8 cellular contexts compared by ENCODE assay signal in the genomic region with DNA sequence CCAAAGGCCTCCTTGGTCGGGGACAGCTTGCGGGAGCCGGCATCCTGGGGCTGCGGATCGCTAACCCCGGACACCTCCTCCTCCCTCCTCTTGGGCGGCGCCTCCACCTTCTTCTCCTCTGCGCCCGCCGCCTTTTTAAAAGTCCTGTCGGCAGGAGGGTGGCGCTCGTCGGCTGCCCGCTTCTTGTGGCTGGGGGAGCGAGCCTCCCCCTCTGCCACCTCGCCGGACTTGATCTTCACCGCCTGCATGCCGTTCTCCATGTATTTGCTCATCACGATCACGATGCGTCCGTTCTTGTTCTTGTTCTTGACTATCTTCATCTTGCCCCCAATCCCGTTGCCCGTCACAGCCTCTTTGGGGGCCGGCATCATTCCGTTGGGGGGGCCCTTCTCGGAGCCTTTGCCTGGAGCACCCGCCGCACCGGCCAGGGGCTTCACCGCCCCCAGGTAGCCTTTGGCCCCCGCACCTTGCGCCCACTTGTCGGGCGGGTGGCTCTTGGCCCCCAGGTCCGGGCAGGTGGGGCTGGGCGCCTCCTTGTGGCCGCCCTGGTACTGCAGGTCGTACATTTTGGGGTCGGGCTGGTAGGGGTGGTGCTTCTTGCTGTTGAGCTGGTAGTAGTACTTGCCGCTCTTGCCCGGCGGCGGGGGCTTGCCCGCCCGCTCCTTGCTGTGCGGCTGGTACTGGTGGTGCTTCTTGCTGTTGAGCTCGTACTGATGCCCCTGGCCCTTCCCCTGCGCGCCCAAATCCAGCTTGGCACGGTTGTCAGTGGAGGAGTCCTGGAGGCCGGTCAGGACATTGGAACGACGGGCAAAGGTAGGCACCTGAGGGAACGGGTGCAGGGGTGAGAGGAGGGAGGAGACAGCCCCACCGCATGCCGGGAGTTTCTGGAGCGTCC. TPM values are rescaled to one million over a fixed set of nuclear protein-coding genes. Genes with fewer than 3 reads are reported as not detected.
A peak's percentile ranks its signal among the peaks of the same experiment; 100 is the strongest.
DNase-seq lines count a peak whose midpoint lies in the region; ATAC-seq, FAIRE-seq and TF ChIP-seq lines count a peak whose summit lies in the region.

No MANE protein-coding gene starts in this region.

- no peak overlapping the region for H3K4me3 Mint-ChIP-seq in activated T-cell treated with anti-CD3 and anti-CD28 coated beads, Interleukin-2, amount 50 U/mL, for 24 hours

- no peaks in the 10 kb centered on the region for H3K9me3 ChIP-seq in testis

- intact Hi-C loops in testis (cut with DNase I; ENCODE audit: low total_unique reads), result no loop called here

- no peak for FAIRE-seq in H54 (lab: Jason Lieb, UNC)

- TF ChIP-seq POLR2A in testis (IDR thresholded peaks at IDR 0.05) (no peak), H54 (IDR thresholded peaks at IDR 0.05; ENCODE audit: low read depth, low read length) (no peak)

- H3K27ac Mint-ChIP-seq in activated T-cell treated with anti-CD3 and anti-CD28 coated beads, Interleukin-2, amount 50 U/mL, for 24 hours, result no peak overlapping the region

- H3K27me3 ChIP-seq in testis, result no peaks in the 10 kb centered on the region

- 45 to 74% methylated on average over 31 to 59 of the region's 61 CpGs for WGBS in testis, 2 donors

- H3K36me3 ChIP-seq in testis (ENCODE audit: low read depth, missing control alignments), result no peaks in the 10 kb centered on the region

- H3K4me3 ChIP-seq in fibroblast of villous mesenchyme (ENCODE audit: low read depth, low read length) (no peak overlapping the region), testis (no peak overlapping the region)

- peak; percentile 70 for DNase-seq in activated T-cell treated with anti-CD3 and anti-CD28 coated beads, Interleukin-2, amount 50 U/mL, for 24 hours
- DNase-seq in activated T-cell treated with anti-CD3 and anti-CD28 coated beads for 4 hours, result no peak
- peak; percentile 50 for DNase-seq in T-helper 9 cell
- DNase-seq in fibroblast of villous mesenchyme (ENCODE audit: low read depth), result no peak
- DNase-seq in testis, result no peak
- no peak for DNase-seq in H54 (ENCODE audit: insufficient read length, low spot score)
- no peak for DNase-seq in RPMI8226

- no peak overlapping the region for H3K27ac ChIP-seq in testis

- H3K4me1 ChIP-seq in testis, result peaks cover 43% of the 10 kb centered on the region

- peaks cover 22% of the 10 kb centered on the region for H3K36me3 Mint-ChIP-seq in activated T-cell treated with anti-CD3 and anti-CD28 coated beads, Interleukin-2, amount 50 U/mL, for 24 hours (ENCODE audit: low read depth)

- no peaks in the 10 kb centered on the region for H3K9me3 Mint-ChIP-seq in activated T-cell treated with anti-CD3 and anti-CD28 coated beads, Interleukin-2, amount 50 U/mL, for 24 hours

- TF ChIP-seq CTCF in fibroblast of villous mesenchyme (IDR thresholded peaks at IDR 0.05; ENCODE audit: insufficient read depth, low read depth, low read length) (peak; percentile 66), testis (IDR thresholded peaks at IDR 0.05) (peak; percentile 56 to 68 (median 66))

- no peaks in the 10 kb centered on the region for H3K27me3 Mint-ChIP-seq in activated T-cell treated with anti-CD3 and anti-CD28 coated beads, Interleukin-2, amount 50 U/mL, for 24 hours

- ATAC-seq in HG02938 (IDR thresholded peaks at IDR 0.05; ENCODE audit: unreplicated experiment), result no peak

- peaks cover 29% of the 10 kb centered on the region for H3K4me1 Mint-ChIP-seq in activated T-cell treated with anti-CD3 and anti-CD28 coated beads, Interleukin-2, amount 50 U/mL, for 24 hours (ENCODE audit: low read depth)

RNA-seq across cellular contexts. Expression of a gene that starts 4.4 kb away (rescaled TPM):
- total RNA-seq in fibroblast of villous mesenchyme, result 13.0 and 19.0 TPM in 2 replicates
- 10 to 100 TPM; 23.5 to 35.9 TPM for total RNA-seq in testis
- 11.5 TPM for polyA plus RNA-seq in testis (ENCODE audit: insufficient read depth, low read depth, low replicate concordance)

RNA-seq across cellular contexts. Expression of a gene that starts 37.9 kb away (rescaled TPM):
- total RNA-seq in fibroblast of villous mesenchyme, result 3.2 and 4.7 TPM in 2 replicates
- total RNA-seq in testis, result 10 to 100 TPM; 13.9 to 22.4 TPM
- polyA plus RNA-seq in testis (ENCODE audit: insufficient read depth, low read depth, low replicate concordance), result 13.8 TPM

RNA-seq across cellular contexts. Expression of a gene that starts 56.9 kb away (rescaled TPM):
- total RNA-seq in fibroblast of villous mesenchyme (0.86 and 1.3 TPM in 2 replicates), testis (10 to 100 TPM; 27.1 to 30.7 TPM)
- 19.4 TPM for polyA plus RNA-seq in testis (ENCODE audit: insufficient read depth, low read depth, low replicate concordance)

Comparison
In these comparisons a context has a peak if more than half of its experiments do, and no peak if none do; other contexts are left out.
1. DNase-seq: peak in activated T-cell treated with anti-CD3 and anti-CD28 coated beads, Interleukin-2, amount 50 U/mL, for 24 hours (single experiment) and T-helper 9 cell (single experiment); none in activated T-cell treated with anti-CD3 and anti-CD28 coated beads for 4 hours (single experiment), fibroblast of villous mesenchyme (single experiment), testis (single experiment), H54 (single experiment) and RPMI8226 (single experiment).
2. RNA of a gene that starts 56.9 kb away (total RNA-seq): 27.1 to 30.7 TPM in testis; 0.86 to 1.3 TPM in fibroblast of villous mesenchyme; every median in the first group is over 10 times any median in the second.